ENCODE assay signal across 14 cellular contexts in genomic region chr4:25613613-25614012, GRCh38. TPM values are rescaled to one million over a fixed set of nuclear protein-coding genes. Genes with fewer than 3 reads are reported as not detected.
"Had no signal": no experiment of that assay in that cellular context is flagged by ENCODE, and none has a peak within 500 bp of the region (broad histone marks: within the 10 kb centered on the region; RNA-seq: fewer than 3 reads in every experiment).

No MANE protein-coding gene starts in this region.

RNA-seq across cellular contexts. Expression of gene SLC34A2, which starts 42.0 kb away (rescaled TPM):
- total RNA-seq: naive thymus-derived CD4-positive, alpha-beta T cell; naive thymus-derived CD8-positive, alpha-beta T cell; natural killer cell; natural killer cell treated with Interleukin-12 subunit alpha and Interleukin-12 subunit beta and Interleukin-15 and Interleukin-18, amount 100 ng/mL, for 72 hours; neural crest cell; osteoblast; osteocyte; pulmonary artery endothelial cell; right atrium auricular region; sigmoid colon; skeletal muscle tissue had no signal
- polyA plus RNA-seq: naive thymus-derived CD4-positive, alpha-beta T cell; naive thymus-derived CD8-positive, alpha-beta T cell; neural cell; right cardiac atrium; smooth muscle cell had no signal
